Comparison of ENCODE assay signal across 19 cellular contexts in genomic region chr4:95118507-95118906, GRCh38.
"Had no signal": no experiment of that assay in that cellular context is flagged by ENCODE, and none has a peak within 500 bp of the region (broad histone marks: within the 10 kb centered on the region; RNA-seq: fewer than 3 reads in every experiment).

No MANE protein-coding gene starts in this region.

- H3K4me1 Mint-ChIP-seq: activated naive CD8-positive, alpha-beta T cell treated with anti-CD3 and anti-CD28 coated beads, Interleukin-2, amount 10 ng/mL, durations not matched to agents 7 days and 5 days had no signal

- H3K36me3 Mint-ChIP-seq: activated naive CD8-positive, alpha-beta T cell treated with anti-CD3 and anti-CD28 coated beads, Interleukin-2, amount 10 ng/mL, durations not matched to agents 7 days and 5 days had no signal

- H3K36me3 ChIP-seq: ovary had no signal

- H3K27me3 ChIP-seq: foreskin keratinocyte, ovary, tibial nerve had no signal

- ATAC-seq: effector memory CD8-positive, alpha-beta T cell; foreskin keratinocyte had no signal

- H3K9me3 ChIP-seq: ovary, tibial nerve had no signal

- H3K4me3 ChIP-seq: ovary, tibial nerve had no signal

- DNase-seq: activated CD4-positive, CD25-positive, alpha-beta regulatory T cell treated with anti-CD3 and anti-CD28 coated beads, Interleukin-2, amount 50 U/mL, for 72 hours; activated naive CD4-positive, alpha-beta T cell; activated naive CD8-positive, alpha-beta T cell treated with anti-CD3 and anti-CD28 coated beads, Interleukin-2, amount 10 ng/mL, durations not matched to agents 7 days and 5 days; activated T-cell treated with anti-CD3 and anti-CD28 coated beads for 4 hours; anterior cingulate cortex; dermis blood vessel endothelial cell; effector memory CD8-positive, alpha-beta T cell; foreskin keratinocyte; glutamatergic neuron; kidney glomerular epithelial cell; midbrain; ovary; retina; stimulated activated CD4-positive, alpha-beta T cell treated with anti-CD3 and anti-CD28 coated beads, Interleukin-4, amount 100 ng/mL, for 1 hour; stimulated activated naive CD4-positive, alpha-beta T cell; substantia nigra; T-helper 1 cell; T1000 had no signal

- H3K27ac ChIP-seq: foreskin keratinocyte, ovary, tibial nerve had no signal

- H3K27ac Mint-ChIP-seq: activated naive CD8-positive, alpha-beta T cell treated with anti-CD3 and anti-CD28 coated beads, Interleukin-2, amount 10 ng/mL, durations not matched to agents 7 days and 5 days; effector memory CD8-positive, alpha-beta T cell had no signal

- H3K9me3 Mint-ChIP-seq: activated naive CD8-positive, alpha-beta T cell treated with anti-CD3 and anti-CD28 coated beads, Interleukin-2, amount 10 ng/mL, durations not matched to agents 7 days and 5 days had no signal

- H3K4me1 ChIP-seq: foreskin keratinocyte, tibial nerve had no signal

- H3K27me3 Mint-ChIP-seq: effector memory CD8-positive, alpha-beta T cell had no signal

- H3K4me3 Mint-ChIP-seq: activated naive CD8-positive, alpha-beta T cell treated with anti-CD3 and anti-CD28 coated beads, Interleukin-2, amount 10 ng/mL, durations not matched to agents 7 days and 5 days; effector memory CD8-positive, alpha-beta T cell had no signal
